ENCODE assay signal across 9 cellular contexts in genomic region chr5:67648201-67648671, GRCh38.
DNase-seq lines count a peak whose midpoint lies in the region; ATAC-seq and TF ChIP-seq lines count a peak whose summit lies in the region.
"Had no signal": no experiment of that assay in that cellular context is flagged by ENCODE, and none has a peak within 500 bp of the region (broad histone marks: within the 10 kb centered on the region; RNA-seq: fewer than 3 reads in every experiment).

No MANE protein-coding gene starts in this region.

- peak; percentile 78 to 91 for ATAC-seq in lower lobe of right lung
- ATAC-seq in GM21526 (IDR thresholded peaks at IDR 0.05; ENCODE audit: low FRiP score, unreplicated experiment), result no peak
- ATAC-seq: stimulated activated naive CD8-positive, alpha-beta T cell treated with anti-CD3 and anti-CD28 coated beads, Interleukin-15, Interleukin-2, amounts not matched to agents 100 U/mL and 50 U/mL, for 24 hours had no signal

- peak; percentile 80 for DNase-seq in NCI-H187 treated with DMSO at 0.1 percent for 48 hours (lab: John Stamatoyannopoulos, UW)
- peak; percentile 94 for DNase-seq in choroid plexus epithelial cell (ENCODE audit: low read depth)
- peak; percentile 63 for DNase-seq in lower lobe of right lung
- peak; percentile 74 for DNase-seq in ureter (ENCODE audit: low spot score)
- no peak for DNase-seq in A172 (ENCODE audit: low spot score)
- no peak for DNase-seq in PC-9
- DNase-seq: effector CD4-positive, alpha-beta T cell; stimulated activated naive CD8-positive, alpha-beta T cell treated with anti-CD3 and anti-CD28 coated beads, Interleukin-15, Interleukin-2, amounts not matched to agents 100 U/mL and 50 U/mL, for 24 hours had no signal

- no peak overlapping the region for H2AFZ ChIP-seq in PC-9

- H3K27me3 ChIP-seq in lower lobe of right lung (ENCODE audit: low read depth) (no peaks in the 10 kb centered on the region), PC-9 (ENCODE audit: insufficient read depth, low read depth) (no peaks in the 10 kb centered on the region)

- no TSS peak for BruUV-seq in PC-9 (replicated peaks; lab: Mats Ljungman, UMichigan)

- no peak for TF ChIP-seq CTCF in choroid plexus epithelial cell (conservative IDR thresholded peaks at IDR 0.05; ENCODE audit: low read depth, low read length)
- no peak for TF ChIP-seq CTCF in lower lobe of right lung (IDR thresholded peaks at IDR 0.05)
- TF ChIP-seq CTCF in PC-9 (conservative IDR thresholded peaks at IDR 0.05), result no peak

- H3K4me1 ChIP-seq in lower lobe of right lung (peaks cover 9% of the 10 kb centered on the region), PC-9 (replicated peaks; ENCODE audit: insufficient read depth) (no peaks in the 10 kb centered on the region)

- H3K36me3 ChIP-seq in lower lobe of right lung (no peaks in the 10 kb centered on the region), PC-9 (ENCODE audit: low read depth) (no peaks in the 10 kb centered on the region)

- no peaks in the 10 kb centered on the region for H4K20me1 ChIP-seq in PC-9 (ENCODE audit: insufficient read depth)

- CTCF ChIA-PET in PC-9 (lab: Charles Lee), result interaction anchor here (0.6 kb wide), 1 partner anchor 141 kb away, joined by 3 read pairs; no protein-coding TSS in a partner anchor

- POLR2A ChIA-PET in PC-9 (lab: Charles Lee; ENCODE audit: unreplicated experiment), result no interaction called here

- H3K27ac ChIP-seq in lower lobe of right lung (peak overlapping the region; percentile 37), PC-9 (no peak overlapping the region)

- no peak overlapping the region for H3K4me3 ChIP-seq in choroid plexus epithelial cell (ENCODE audit: low read depth, low read length)
- H3K4me3 ChIP-seq in lower lobe of right lung, result no peak overlapping the region
- H3K4me3 ChIP-seq in PC-9, result no peak overlapping the region

- H3K9me3 ChIP-seq in lower lobe of right lung, result no peaks in the 10 kb centered on the region
- no peaks in the 10 kb centered on the region for H3K9me3 ChIP-seq in PC-9 (ENCODE audit: insufficient read depth, low read depth)

- no peaks in the 10 kb centered on the region for H3K79me2 ChIP-seq in PC-9 (ENCODE audit: low read depth)

- no peaks in the 10 kb centered on the region for H3F3A ChIP-seq in PC-9 (ENCODE audit: insufficient read depth, low read depth)

- intact Hi-C loops in lower lobe of right lung (cut with DNase I) (no loop called here), PC-9 (cut with micrococcal nuclease; ENCODE audit: unreplicated experiment) (no loop called here)

- H3K9me2 ChIP-seq in PC-9 (ENCODE audit: insufficient read depth), result no peaks in the 10 kb centered on the region

- no peak overlapping the region for H3K4me2 ChIP-seq in PC-9

Comparison
In these comparisons a context has a peak if more than half of its experiments do, and no peak if none do; other contexts are left out.
1. DNase-seq: peak in NCI-H187 treated with DMSO at 0.1 percent for 48 hours (single experiment), choroid plexus epithelial cell (single experiment), lower lobe of right lung (single experiment) and ureter (single experiment); none in A172 (single experiment) and PC-9 (0 of 2).